In the genomic region with DNA sequence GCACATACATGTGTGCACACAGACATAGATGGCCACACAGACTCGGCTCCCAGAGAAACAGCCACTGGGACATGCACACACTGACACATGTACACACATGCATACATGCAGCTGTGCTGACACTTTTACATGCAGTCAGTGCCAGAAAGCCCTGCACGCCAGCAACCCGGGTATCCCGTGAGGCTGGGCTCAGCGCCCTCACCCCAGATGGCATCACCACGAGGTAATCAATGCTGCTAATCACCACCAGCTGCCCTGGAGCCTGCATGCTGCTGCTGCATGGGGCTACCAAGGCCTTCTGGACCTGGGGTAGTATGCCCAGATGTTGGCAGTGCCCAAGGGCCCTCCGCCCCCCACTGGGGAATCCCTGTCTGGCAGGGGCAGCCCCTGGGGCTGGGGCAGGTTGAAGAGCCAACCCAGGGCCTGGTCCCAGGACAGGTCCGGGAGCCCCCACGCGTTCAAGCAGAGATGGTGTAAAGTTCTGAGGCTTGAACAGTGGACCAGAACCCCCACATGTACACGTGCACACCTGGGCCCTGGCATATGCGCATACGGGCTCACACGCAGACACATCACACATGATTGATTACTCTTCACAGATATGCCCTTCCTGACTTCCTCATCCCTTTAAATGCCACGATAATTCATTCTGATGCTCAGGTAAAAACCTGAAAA, we compare ENCODE assay signal across 1 cellular context.
TF ChIP-seq lines count a peak whose summit lies in the region.

No MANE protein-coding gene starts in this region.

TF ChIP-seq in HepG2, 621 proteins besides CTCF, POLR2A, EP300 and RAD21:
- no peak for TF ChIP-seq THAP11 (CRISPR knock-in tag; IDR thresholded peaks at IDR 0.05)
- TF ChIP-seq SIN3A (IDR thresholded peaks at IDR 0.05; ENCODE audit: borderline replicate concordance, low read depth, low read length), result no peak
- TF ChIP-seq, protein P1, sequence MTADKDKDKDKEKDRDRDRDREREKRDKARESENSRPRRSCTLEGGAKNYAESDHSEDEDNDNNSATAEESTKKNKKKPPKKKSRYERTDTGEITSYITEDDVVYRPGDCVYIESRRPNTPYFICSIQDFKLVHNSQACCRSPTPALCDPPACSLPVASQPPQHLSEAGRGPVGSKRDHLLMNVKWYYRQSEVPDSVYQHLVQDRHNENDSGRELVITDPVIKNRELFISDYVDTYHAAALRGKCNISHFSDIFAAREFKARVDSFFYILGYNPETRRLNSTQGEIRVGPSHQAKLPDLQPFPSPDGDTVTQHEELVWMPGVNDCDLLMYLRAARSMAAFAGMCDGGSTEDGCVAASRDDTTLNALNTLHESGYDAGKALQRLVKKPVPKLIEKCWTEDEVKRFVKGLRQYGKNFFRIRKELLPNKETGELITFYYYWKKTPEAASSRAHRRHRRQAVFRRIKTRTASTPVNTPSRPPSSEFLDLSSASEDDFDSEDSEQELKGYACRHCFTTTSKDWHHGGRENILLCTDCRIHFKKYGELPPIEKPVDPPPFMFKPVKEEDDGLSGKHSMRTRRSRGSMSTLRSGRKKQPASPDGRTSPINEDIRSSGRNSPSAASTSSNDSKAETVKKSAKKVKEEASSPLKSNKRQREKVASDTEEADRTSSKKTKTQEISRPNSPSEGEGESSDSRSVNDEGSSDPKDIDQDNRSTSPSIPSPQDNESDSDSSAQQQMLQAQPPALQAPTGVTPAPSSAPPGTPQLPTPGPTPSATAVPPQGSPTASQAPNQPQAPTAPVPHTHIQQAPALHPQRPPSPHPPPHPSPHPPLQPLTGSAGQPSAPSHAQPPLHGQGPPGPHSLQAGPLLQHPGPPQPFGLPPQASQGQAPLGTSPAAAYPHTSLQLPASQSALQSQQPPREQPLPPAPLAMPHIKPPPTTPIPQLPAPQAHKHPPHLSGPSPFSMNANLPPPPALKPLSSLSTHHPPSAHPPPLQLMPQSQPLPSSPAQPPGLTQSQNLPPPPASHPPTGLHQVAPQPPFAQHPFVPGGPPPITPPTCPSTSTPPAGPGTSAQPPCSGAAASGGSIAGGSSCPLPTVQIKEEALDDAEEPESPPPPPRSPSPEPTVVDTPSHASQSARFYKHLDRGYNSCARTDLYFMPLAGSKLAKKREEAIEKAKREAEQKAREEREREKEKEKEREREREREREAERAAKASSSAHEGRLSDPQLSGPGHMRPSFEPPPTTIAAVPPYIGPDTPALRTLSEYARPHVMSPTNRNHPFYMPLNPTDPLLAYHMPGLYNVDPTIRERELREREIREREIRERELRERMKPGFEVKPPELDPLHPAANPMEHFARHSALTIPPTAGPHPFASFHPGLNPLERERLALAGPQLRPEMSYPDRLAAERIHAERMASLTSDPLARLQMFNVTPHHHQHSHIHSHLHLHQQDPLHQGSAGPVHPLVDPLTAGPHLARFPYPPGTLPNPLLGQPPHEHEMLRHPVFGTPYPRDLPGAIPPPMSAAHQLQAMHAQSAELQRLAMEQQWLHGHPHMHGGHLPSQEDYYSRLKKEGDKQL (CRISPR knock-in tag; IDR thresholded peaks at IDR 0.05; ENCODE audit: low read depth), result no peak
- TF ChIP-seq KDM5B (CRISPR knock-in tag; IDR thresholded peaks at IDR 0.05; ENCODE audit: borderline replicate concordance), result no peak
- TF ChIP-seq CAMTA2 (CRISPR knock-in tag; IDR thresholded peaks at IDR 0.05; ENCODE audit: borderline replicate concordance), result no peak
- TF ChIP-seq HNRNPL (IDR thresholded peaks at IDR 0.05; ENCODE audit: low read depth, low read length), result 0 out of 2 replicates have a peak, but pooled peaks have one; percentile 52
TF ChIP-seq in HepG2: peak in this region for 1.
